ENCODE assay signal across 1 cellular context in the genomic region with DNA sequence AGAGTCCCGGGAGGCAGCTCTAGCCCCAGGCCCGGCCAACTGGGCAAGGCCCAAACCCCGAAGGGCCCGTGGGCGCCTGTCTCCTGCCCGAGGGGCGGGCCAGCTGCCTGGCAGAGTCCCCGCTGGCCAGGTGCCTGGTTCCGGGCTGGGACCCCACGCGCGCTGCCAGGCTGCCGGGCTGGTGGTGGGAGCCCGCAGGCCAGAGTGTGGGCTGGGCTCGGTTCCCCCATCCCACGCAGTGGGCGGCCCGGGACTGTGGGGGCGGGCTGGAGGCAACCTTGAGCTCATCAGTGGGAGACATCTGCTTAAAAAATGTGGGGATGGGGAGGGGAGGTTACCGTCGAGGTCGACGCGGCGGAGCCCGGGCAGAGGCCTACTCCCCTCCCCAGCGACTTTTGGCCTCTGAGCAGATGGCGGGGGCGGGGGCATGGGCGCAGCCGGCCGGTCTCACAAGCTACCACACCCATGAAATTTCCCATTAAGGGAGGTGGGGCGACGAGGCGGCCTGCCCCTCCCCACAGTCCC.
TF ChIP-seq lines count a peak whose summit lies in the region.

No MANE protein-coding gene starts in this region.

TF ChIP-seq in HepG2, 621 proteins besides CTCF, POLR2A, EP300 and RAD21 (continued from another document):
- TF ChIP-seq HNRNPK (IDR thresholded peaks at IDR 0.05; ENCODE audit: low read depth, low read length, poor library complexity, severe bottlenecking) (peak; percentile 48), ZFY (CRISPR knock-in tag; IDR thresholded peaks at IDR 0.05) (0 out of 2 replicates have a peak, but pooled peaks have one; percentile 33), MTA1 (CRISPR knock-in tag; IDR thresholded peaks at IDR 0.05; ENCODE audit: borderline replicate concordance) (peak; percentile 69; the same call in 1 of the 2 replicates), ZNF776 (CRISPR knock-in tag; IDR thresholded peaks at IDR 0.05) (no peak), HNF4A (CRISPR knock-in tag; IDR thresholded peaks at IDR 0.05) (peak; percentile 28), KLF12 (CRISPR knock-in tag; IDR thresholded peaks at IDR 0.05; ENCODE audit: borderline replicate concordance) (0 out of 2 replicates have a peak, but pooled peaks have one; percentile 48), HNRNPL (IDR thresholded peaks at IDR 0.05; ENCODE audit: low read depth, low read length) (no peak), PRPF4 (IDR thresholded peaks at IDR 0.05; ENCODE audit: low read depth, low read length, poor library complexity, severe bottlenecking) (no peak), ZNF777 (CRISPR knock-in tag; IDR thresholded peaks at IDR 0.05) (peak; percentile 54), HNF4G (IDR thresholded peaks at IDR 0.05; ENCODE audit: borderline replicate concordance, low read depth, low read length) (peak; percentile 51; the same call in 1 of the 2 replicates), HNF4G (CRISPR knock-in tag; IDR thresholded peaks at IDR 0.05; ENCODE audit: borderline replicate concordance, low read depth) (no peak), ZSCAN25 (CRISPR knock-in tag; IDR thresholded peaks at IDR 0.05) (no peak), ZMYM4 (CRISPR knock-in tag; IDR thresholded peaks at IDR 0.05) (peak; percentile 36; the same call in 1 of the 2 replicates), GLI4 (CRISPR knock-in tag; IDR thresholded peaks at IDR 0.05; ENCODE audit: borderline replicate concordance) (no peak), HNRNPLL (IDR thresholded peaks at IDR 0.05; ENCODE audit: low read depth, low read length, poor library complexity, severe bottlenecking) (peak; percentile 36), SP5 (CRISPR knock-in tag; IDR thresholded peaks at IDR 0.05; ENCODE audit: borderline replicate concordance, low read depth) (peak; percentile 26; the same call in 1 of the 2 replicates), NR2F6 (IDR thresholded peaks at IDR 0.05) (no peak), NR2F6 (CRISPR knock-in tag; IDR thresholded peaks at IDR 0.05) (peak; percentile 41; the same call in 1 of the 2 replicates), ZNF883 (CRISPR knock-in tag; IDR thresholded peaks at IDR 0.05; ENCODE audit: not compliant biosample characterization) (peak; percentile 27), KDM5B (CRISPR knock-in tag; IDR thresholded peaks at IDR 0.05; ENCODE audit: borderline replicate concordance) (0 out of 2 replicates have a peak, but pooled peaks have one; percentile 38), MIER2 (CRISPR knock-in tag; IDR thresholded peaks at IDR 0.05) (no peak)
- TF ChIP-seq, protein P1, sequence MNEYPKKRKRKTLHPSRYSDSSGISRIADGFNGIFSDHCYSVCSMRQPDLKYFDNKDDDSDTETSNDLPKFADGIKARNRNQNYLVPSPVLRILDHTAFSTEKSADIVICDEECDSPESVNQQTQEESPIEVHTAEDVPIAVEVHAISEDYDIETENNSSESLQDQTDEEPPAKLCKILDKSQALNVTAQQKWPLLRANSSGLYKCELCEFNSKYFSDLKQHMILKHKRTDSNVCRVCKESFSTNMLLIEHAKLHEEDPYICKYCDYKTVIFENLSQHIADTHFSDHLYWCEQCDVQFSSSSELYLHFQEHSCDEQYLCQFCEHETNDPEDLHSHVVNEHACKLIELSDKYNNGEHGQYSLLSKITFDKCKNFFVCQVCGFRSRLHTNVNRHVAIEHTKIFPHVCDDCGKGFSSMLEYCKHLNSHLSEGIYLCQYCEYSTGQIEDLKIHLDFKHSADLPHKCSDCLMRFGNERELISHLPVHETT (CRISPR knock-in tag; conservative IDR thresholded peaks at IDR 0.05), result no peak
- TF ChIP-seq, protein P2, sequence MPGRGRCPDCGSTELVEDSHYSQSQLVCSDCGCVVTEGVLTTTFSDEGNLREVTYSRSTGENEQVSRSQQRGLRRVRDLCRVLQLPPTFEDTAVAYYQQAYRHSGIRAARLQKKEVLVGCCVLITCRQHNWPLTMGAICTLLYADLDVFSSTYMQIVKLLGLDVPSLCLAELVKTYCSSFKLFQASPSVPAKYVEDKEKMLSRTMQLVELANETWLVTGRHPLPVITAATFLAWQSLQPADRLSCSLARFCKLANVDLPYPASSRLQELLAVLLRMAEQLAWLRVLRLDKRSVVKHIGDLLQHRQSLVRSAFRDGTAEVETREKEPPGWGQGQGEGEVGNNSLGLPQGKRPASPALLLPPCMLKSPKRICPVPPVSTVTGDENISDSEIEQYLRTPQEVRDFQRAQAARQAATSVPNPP (CRISPR knock-in tag; IDR thresholded peaks at IDR 0.05), result 0 out of 2 replicates have a peak, but pooled peaks have one; percentile 61
- TF ChIP-seq, protein P3, sequence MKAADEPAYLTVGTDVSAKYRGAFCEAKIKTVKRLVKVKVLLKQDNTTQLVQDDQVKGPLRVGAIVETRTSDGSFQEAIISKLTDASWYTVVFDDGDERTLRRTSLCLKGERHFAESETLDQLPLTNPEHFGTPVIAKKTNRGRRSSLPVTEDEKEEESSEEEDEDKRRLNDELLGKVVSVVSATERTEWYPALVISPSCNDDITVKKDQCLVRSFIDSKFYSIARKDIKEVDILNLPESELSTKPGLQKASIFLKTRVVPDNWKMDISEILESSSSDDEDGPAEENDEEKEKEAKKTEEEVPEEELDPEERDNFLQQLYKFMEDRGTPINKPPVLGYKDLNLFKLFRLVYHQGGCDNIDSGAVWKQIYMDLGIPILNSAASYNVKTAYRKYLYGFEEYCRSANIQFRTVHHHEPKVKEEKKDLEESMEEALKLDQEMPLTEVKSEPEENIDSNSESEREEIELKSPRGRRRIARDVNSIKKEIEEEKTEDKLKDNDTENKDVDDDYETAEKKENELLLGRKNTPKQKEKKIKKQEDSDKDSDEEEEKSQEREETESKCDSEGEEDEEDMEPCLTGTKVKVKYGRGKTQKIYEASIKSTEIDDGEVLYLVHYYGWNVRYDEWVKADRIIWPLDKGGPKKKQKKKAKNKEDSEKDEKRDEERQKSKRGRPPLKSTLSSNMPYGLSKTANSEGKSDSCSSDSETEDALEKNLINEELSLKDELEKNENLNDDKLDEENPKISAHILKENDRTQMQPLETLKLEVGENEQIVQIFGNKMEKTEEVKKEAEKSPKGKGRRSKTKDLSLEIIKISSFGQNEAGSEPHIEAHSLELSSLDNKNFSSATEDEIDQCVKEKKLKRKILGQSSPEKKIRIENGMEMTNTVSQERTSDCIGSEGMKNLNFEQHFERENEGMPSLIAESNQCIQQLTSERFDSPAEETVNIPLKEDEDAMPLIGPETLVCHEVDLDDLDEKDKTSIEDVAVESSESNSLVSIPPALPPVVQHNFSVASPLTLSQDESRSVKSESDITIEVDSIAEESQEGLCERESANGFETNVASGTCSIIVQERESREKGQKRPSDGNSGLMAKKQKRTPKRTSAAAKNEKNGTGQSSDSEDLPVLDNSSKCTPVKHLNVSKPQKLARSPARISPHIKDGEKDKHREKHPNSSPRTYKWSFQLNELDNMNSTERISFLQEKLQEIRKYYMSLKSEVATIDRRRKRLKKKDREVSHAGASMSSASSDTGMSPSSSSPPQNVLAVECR (CRISPR knock-in tag; IDR thresholded peaks at IDR 0.05; ENCODE audit: borderline replicate concordance), result peak; percentile 39; the same call in 1 of the 2 replicates
- TF ChIP-seq, protein P4, sequence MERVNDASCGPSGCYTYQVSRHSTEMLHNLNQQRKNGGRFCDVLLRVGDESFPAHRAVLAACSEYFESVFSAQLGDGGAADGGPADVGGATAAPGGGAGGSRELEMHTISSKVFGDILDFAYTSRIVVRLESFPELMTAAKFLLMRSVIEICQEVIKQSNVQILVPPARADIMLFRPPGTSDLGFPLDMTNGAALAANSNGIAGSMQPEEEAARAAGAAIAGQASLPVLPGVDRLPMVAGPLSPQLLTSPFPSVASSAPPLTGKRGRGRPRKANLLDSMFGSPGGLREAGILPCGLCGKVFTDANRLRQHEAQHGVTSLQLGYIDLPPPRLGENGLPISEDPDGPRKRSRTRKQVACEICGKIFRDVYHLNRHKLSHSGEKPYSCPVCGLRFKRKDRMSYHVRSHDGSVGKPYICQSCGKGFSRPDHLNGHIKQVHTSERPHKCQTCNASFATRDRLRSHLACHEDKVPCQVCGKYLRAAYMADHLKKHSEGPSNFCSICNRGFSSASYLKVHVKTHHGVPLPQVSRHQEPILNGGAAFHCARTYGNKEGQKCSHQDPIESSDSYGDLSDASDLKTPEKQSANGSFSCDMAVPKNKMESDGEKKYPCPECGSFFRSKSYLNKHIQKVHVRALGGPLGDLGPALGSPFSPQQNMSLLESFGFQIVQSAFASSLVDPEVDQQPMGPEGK (CRISPR knock-in tag; IDR thresholded peaks at IDR 0.05), result peak; percentile 75
- TF ChIP-seq, protein P5, sequence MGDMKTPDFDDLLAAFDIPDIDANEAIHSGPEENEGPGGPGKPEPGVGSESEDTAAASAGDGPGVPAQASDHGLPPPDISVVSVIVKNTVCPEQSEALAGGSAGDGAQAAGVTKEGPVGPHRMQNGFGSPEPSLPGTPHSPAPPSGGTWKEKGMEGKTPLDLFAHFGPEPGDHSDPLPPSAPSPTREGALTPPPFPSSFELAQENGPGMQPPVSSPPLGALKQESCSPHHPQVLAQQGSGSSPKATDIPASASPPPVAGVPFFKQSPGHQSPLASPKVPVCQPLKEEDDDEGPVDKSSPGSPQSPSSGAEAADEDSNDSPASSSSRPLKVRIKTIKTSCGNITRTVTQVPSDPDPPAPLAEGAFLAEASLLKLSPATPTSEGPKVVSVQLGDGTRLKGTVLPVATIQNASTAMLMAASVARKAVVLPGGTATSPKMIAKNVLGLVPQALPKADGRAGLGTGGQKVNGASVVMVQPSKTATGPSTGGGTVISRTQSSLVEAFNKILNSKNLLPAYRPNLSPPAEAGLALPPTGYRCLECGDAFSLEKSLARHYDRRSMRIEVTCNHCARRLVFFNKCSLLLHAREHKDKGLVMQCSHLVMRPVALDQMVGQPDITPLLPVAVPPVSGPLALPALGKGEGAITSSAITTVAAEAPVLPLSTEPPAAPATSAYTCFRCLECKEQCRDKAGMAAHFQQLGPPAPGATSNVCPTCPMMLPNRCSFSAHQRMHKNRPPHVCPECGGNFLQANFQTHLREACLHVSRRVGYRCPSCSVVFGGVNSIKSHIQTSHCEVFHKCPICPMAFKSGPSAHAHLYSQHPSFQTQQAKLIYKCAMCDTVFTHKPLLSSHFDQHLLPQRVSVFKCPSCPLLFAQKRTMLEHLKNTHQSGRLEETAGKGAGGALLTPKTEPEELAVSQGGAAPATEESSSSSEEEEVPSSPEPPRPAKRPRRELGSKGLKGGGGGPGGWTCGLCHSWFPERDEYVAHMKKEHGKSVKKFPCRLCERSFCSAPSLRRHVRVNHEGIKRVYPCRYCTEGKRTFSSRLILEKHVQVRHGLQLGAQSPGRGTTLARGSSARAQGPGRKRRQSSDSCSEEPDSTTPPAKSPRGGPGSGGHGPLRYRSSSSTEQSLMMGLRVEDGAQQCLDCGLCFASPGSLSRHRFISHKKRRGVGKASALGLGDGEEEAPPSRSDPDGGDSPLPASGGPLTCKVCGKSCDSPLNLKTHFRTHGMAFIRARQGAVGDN (CRISPR knock-in tag; IDR thresholded peaks at IDR 0.05), result peak; percentile 53; the same call in 1 of the 2 replicates
- TF ChIP-seq, protein P6, sequence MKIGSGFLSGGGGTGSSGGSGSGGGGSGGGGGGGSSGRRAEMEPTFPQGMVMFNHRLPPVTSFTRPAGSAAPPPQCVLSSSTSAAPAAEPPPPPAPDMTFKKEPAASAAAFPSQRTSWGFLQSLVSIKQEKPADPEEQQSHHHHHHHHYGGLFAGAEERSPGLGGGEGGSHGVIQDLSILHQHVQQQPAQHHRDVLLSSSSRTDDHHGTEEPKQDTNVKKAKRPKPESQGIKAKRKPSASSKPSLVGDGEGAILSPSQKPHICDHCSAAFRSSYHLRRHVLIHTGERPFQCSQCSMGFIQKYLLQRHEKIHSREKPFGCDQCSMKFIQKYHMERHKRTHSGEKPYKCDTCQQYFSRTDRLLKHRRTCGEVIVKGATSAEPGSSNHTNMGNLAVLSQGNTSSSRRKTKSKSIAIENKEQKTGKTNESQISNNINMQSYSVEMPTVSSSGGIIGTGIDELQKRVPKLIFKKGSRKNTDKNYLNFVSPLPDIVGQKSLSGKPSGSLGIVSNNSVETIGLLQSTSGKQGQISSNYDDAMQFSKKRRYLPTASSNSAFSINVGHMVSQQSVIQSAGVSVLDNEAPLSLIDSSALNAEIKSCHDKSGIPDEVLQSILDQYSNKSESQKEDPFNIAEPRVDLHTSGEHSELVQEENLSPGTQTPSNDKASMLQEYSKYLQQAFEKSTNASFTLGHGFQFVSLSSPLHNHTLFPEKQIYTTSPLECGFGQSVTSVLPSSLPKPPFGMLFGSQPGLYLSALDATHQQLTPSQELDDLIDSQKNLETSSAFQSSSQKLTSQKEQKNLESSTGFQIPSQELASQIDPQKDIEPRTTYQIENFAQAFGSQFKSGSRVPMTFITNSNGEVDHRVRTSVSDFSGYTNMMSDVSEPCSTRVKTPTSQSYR (CRISPR knock-in tag; IDR thresholded peaks at IDR 0.05; ENCODE audit: borderline replicate concordance), result 0 out of 2 replicates have a peak, but pooled peaks have one; percentile 28
- TF ChIP-seq, protein P7, sequence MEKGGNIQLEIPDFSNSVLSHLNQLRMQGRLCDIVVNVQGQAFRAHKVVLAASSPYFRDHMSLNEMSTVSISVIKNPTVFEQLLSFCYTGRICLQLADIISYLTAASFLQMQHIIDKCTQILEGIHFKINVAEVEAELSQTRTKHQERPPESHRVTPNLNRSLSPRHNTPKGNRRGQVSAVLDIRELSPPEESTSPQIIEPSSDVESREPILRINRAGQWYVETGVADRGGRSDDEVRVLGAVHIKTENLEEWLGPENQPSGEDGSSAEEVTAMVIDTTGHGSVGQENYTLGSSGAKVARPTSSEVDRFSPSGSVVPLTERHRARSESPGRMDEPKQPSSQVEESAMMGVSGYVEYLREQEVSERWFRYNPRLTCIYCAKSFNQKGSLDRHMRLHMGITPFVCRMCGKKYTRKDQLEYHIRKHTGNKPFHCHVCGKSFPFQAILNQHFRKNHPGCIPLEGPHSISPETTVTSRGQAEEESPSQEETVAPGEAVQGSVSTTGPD (CRISPR knock-in tag; IDR thresholded peaks at IDR 0.05), result no peak
- TF ChIP-seq, protein P8, sequence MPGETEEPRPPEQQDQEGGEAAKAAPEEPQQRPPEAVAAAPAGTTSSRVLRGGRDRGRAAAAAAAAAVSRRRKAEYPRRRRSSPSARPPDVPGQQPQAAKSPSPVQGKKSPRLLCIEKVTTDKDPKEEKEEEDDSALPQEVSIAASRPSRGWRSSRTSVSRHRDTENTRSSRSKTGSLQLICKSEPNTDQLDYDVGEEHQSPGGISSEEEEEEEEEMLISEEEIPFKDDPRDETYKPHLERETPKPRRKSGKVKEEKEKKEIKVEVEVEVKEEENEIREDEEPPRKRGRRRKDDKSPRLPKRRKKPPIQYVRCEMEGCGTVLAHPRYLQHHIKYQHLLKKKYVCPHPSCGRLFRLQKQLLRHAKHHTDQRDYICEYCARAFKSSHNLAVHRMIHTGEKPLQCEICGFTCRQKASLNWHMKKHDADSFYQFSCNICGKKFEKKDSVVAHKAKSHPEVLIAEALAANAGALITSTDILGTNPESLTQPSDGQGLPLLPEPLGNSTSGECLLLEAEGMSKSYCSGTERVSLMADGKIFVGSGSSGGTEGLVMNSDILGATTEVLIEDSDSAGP (CRISPR knock-in tag; IDR thresholded peaks at IDR 0.05; ENCODE audit: borderline replicate concordance), result peak; percentile 45; the same call in 1 of the 2 replicates
TF ChIP-seq in HepG2: peak in this region for 26.
